1 cellular context compared by ENCODE assay signal in genomic region chr1:207404849-207405525, GRCh38.
A peak's percentile ranks its signal among the peaks of the same experiment; 100 is the strongest.
TF ChIP-seq lines count a peak whose summit lies in the region.

No MANE protein-coding gene starts in this region.

TF ChIP-seq in HepG2, 621 proteins besides CTCF, POLR2A, EP300 and RAD21 (continued from another document):
- TF ChIP-seq ARID5B (CRISPR knock-in tag; IDR thresholded peaks at IDR 0.05) = 0 out of 2 replicates have a peak, but pooled peaks have one; percentile 10
- TF ChIP-seq THAP11 (CRISPR knock-in tag; IDR thresholded peaks at IDR 0.05) = peak; percentile 27; the same call in 1 of the 2 replicates
- TF ChIP-seq HNF4A (CRISPR knock-in tag; IDR thresholded peaks at IDR 0.05) = peak; percentile 88
- peak; percentile 48; the same call in 1 of the 2 replicates for TF ChIP-seq ZNF576 (CRISPR knock-in tag; IDR thresholded peaks at IDR 0.05)
- TF ChIP-seq ZKSCAN8 (CRISPR knock-in tag; IDR thresholded peaks at IDR 0.05; ENCODE audit: borderline replicate concordance) = peak; percentile 23; the same call in 1 of the 2 replicates
- no peak for TF ChIP-seq SOX13 (IDR thresholded peaks at IDR 0.05)
- TF ChIP-seq SOX13 (CRISPR knock-in tag; conservative IDR thresholded peaks at IDR 0.05 in 1 of 2, IDR thresholded peaks at IDR 0.05 in 1 of 2) = 0 out of 4 replicates have a peak, but pooled peaks of 1 of the 2 experiments have one; percentile 8
- no peak for TF ChIP-seq TBX3 (IDR thresholded peaks at IDR 0.05; ENCODE audit: borderline replicate concordance)
- TF ChIP-seq MIXL1 (CRISPR knock-in tag; IDR thresholded peaks at IDR 0.05) = 0 out of 2 replicates have a peak, but pooled peaks have one; percentile 59
- peak; percentile 91 for TF ChIP-seq HNF4G (IDR thresholded peaks at IDR 0.05; ENCODE audit: borderline replicate concordance, low read depth, low read length)
- TF ChIP-seq HNF4G (CRISPR knock-in tag; IDR thresholded peaks at IDR 0.05; ENCODE audit: borderline replicate concordance, low read depth) = no peak
- TF ChIP-seq SMC3 (IDR thresholded peaks at IDR 0.05; ENCODE audit: low read length) = peak; percentile 83
- TF ChIP-seq ZNF362 (CRISPR knock-in tag; IDR thresholded peaks at IDR 0.05; ENCODE audit: borderline replicate concordance) = peak; percentile 79; the same call in 1 of the 2 replicates
- peak; percentile 24; the same call in 1 of the 2 replicates for TF ChIP-seq FOXA3 (CRISPR knock-in tag; IDR thresholded peaks at IDR 0.05)
- TF ChIP-seq STAG1 (CRISPR knock-in tag; IDR thresholded peaks at IDR 0.05) = peak; percentile 89
- 0 out of 2 replicates have a peak, but pooled peaks have one; percentile 19 for TF ChIP-seq GATAD2A (CRISPR knock-in tag; IDR thresholded peaks at IDR 0.05)
- TF ChIP-seq FOSL1 (CRISPR knock-in tag; IDR thresholded peaks at IDR 0.05; ENCODE audit: borderline replicate concordance) = no peak
- TF ChIP-seq ZFP1 (CRISPR knock-in tag; IDR thresholded peaks at IDR 0.05) = 0 out of 2 replicates have a peak, but pooled peaks have one; percentile 14
- TF ChIP-seq ZNF383 (CRISPR knock-in tag; IDR thresholded peaks at IDR 0.05; ENCODE audit: borderline replicate concordance) = no peak
- no peak for TF ChIP-seq THYN1 (CRISPR knock-in tag; IDR thresholded peaks at IDR 0.05; ENCODE audit: borderline replicate concordance, low read depth)
- TF ChIP-seq ASH2L (IDR thresholded peaks at IDR 0.05; ENCODE audit: insufficient read length, low read depth, low read length) = peak; percentile 29
